In genomic region chr4:22240814-22241213, GRCh38 we compare ENCODE assay signal across 18 cellular contexts.
"Had no signal": no experiment of that assay in that cellular context is flagged by ENCODE, and none has a peak within 500 bp of the region (broad histone marks: within the 10 kb centered on the region; RNA-seq: fewer than 3 reads in every experiment).

No MANE protein-coding gene starts in this region.

- H3K4me3 ChIP-seq: breast epithelium, MG63 had no signal

- H3K4me3 Mint-ChIP-seq: activated CD4-positive, alpha-beta memory T cell treated with anti-CD3 and anti-CD28 coated beads, Interleukin-2, amount 10 ng/mL, durations not matched to agents 7 days and 5 days; activated naive CD4-positive, alpha-beta T cell treated with anti-CD3 and anti-CD28 coated beads for 36 hours had no signal

- H3K4me1 Mint-ChIP-seq: activated CD4-positive, alpha-beta memory T cell treated with anti-CD3 and anti-CD28 coated beads, Interleukin-2, amount 10 ng/mL, durations not matched to agents 7 days and 5 days had no signal

- H3K4me1 ChIP-seq: breast epithelium had no signal

- DNase-seq: activated CD4-positive, alpha-beta memory T cell treated with anti-CD3 and anti-CD28 coated beads, Interleukin-2, amount 10 ng/mL, durations not matched to agents 7 days and 5 days; activated CD4-positive, alpha-beta T cell treated with anti-CD3 and anti-CD28 coated beads for 48 hours; activated CD8-positive, alpha-beta memory T cell treated with anti-CD3 and anti-CD28 coated beads, Interleukin-2, amount 50 U/mL, for 48 hours; activated effector memory CD4-positive, alpha-beta T cell treated with anti-CD3 and anti-CD28 coated beads, Interleukin-2, amount 50 U/mL, for 16 hours; activated naive CD4-positive, alpha-beta T cell treated with anti-CD3 and anti-CD28 coated beads for 36 hours; activated T-cell treated with anti-CD3 and anti-CD28 coated beads, Interleukin-2, amount 50 U/mL, for 1 hour; aorta; caudate nucleus; MG63; NCI-H1105; NCI-H1436; NCI-H1694 treated with DMSO at 0.1 percent for 48 hours; NCI-H2029 treated with DMSO at 0.1 percent for 48 hours; NCI-H510A treated with DMSO at 0.1 percent for 48 hours; NCI-H69; SIG-M5 had no signal

- H3K36me3 ChIP-seq: breast epithelium, MG63 had no signal

- ATAC-seq: activated CD4-positive, CD25-positive, alpha-beta regulatory T cell treated with anti-CD3 and anti-CD28 coated beads, Interleukin-2, amount 50 U/mL, for 24 hours had no signal

- H3K27me3 Mint-ChIP-seq: activated CD4-positive, alpha-beta memory T cell treated with anti-CD3 and anti-CD28 coated beads, Interleukin-2, amount 10 ng/mL, durations not matched to agents 7 days and 5 days had no signal

- H3K9me3 ChIP-seq: breast epithelium, MG63 had no signal

- H3K27ac Mint-ChIP-seq: activated CD4-positive, alpha-beta memory T cell treated with anti-CD3 and anti-CD28 coated beads, Interleukin-2, amount 10 ng/mL, durations not matched to agents 7 days and 5 days; activated naive CD4-positive, alpha-beta T cell treated with anti-CD3 and anti-CD28 coated beads for 36 hours had no signal
